Comparison of ENCODE assay signal across 9 cellular contexts in genomic region chr12:32906407-32907165, GRCh38. TPM values are rescaled to one million over a fixed set of nuclear protein-coding genes. Genes with fewer than 3 reads are reported as not detected.
DNase-seq lines count a peak whose midpoint lies in the region; ATAC-seq lines count a peak whose summit lies in the region.
"Had no signal": no experiment of that assay in that cellular context is flagged by ENCODE, and none has a peak within 500 bp of the region (broad histone marks: within the 10 kb centered on the region; RNA-seq: fewer than 3 reads in every experiment).

No MANE protein-coding gene starts in this region.

- no peaks in the 10 kb centered on the region for H3K4me1 ChIP-seq in mesendoderm (ENCODE audit: control insufficient read depth, low read depth, low read length)

- H3K36me3 ChIP-seq in mesendoderm (ENCODE audit: control insufficient read depth, insufficient read depth, low read length) = no peaks in the 10 kb centered on the region

- no peak overlapping the region for H3K27ac ChIP-seq in mesendoderm (ENCODE audit: low read depth, low read length)

- H3K56ac ChIP-seq in mesendoderm (ENCODE audit: low read length) = no peak overlapping the region

- peak; percentile 99 for ATAC-seq in GM18907 (IDR thresholded peaks at IDR 0.05; ENCODE audit: unreplicated experiment)
- peak; percentile 99 for ATAC-seq in GM21529 (IDR thresholded peaks at IDR 0.05; ENCODE audit: unreplicated experiment)
- peak; percentile 100 for ATAC-seq in HG03378 (IDR thresholded peaks at IDR 0.05; ENCODE audit: unreplicated experiment)
- peak; percentile 43 for ATAC-seq in esophagus mucosa
- no peak for ATAC-seq in Right ventricle myocardium inferior

- H2BK120ac ChIP-seq in mesendoderm (ENCODE audit: low read depth, low read length) = no peak overlapping the region

- no peak overlapping the region for H3K23ac ChIP-seq in mesendoderm (ENCODE audit: low read length)

- H3K79me1 ChIP-seq in mesendoderm (ENCODE audit: low read length) = no peaks in the 10 kb centered on the region

- H3K79me2 ChIP-seq in mesendoderm (ENCODE audit: control insufficient read depth, insufficient read depth, low read length) = no peaks in the 10 kb centered on the region

- intact Hi-C loops in Right ventricle myocardium inferior (cut with DNase I) = no loop called here

- no peak overlapping the region for H2BK15ac ChIP-seq in mesendoderm (replicated peaks; ENCODE audit: low read depth)

- H3K4ac ChIP-seq in mesendoderm (ENCODE audit: low read depth, low read length) = no peak overlapping the region

- H4K8ac ChIP-seq in mesendoderm (ENCODE audit: low read depth, low read length) = no peak overlapping the region

- no peaks in the 10 kb centered on the region for H3K27me3 ChIP-seq in mesendoderm (ENCODE audit: insufficient read depth, low read length, poor library complexity)

- H2BK5ac ChIP-seq in mesendoderm (ENCODE audit: low read length) = no peak overlapping the region

- H3K9ac ChIP-seq in mesendoderm (ENCODE audit: low read length) = no peak overlapping the region

- no peak overlapping the region for H3K4me3 ChIP-seq in mesendoderm (ENCODE audit: low read length)

- H3K18ac ChIP-seq in mesendoderm (ENCODE audit: low read length) = no peak overlapping the region

- WGBS in mesendoderm (ENCODE audit: extremely low coverage, insufficient coverage, low lambda C conversion rate) = no CpG with 5 or more reads among the region's 9 CpGs

- no peak for DNase-seq in mesendoderm
- DNase-seq in AML-193 (lab: John Stamatoyannopoulos, UW) = no peak
- no peak for DNase-seq in Right ventricle myocardium inferior (ENCODE audit: missing footprints)
- DNase-seq in cerebellar cortex (ENCODE audit: low spot score) = no peak

- H4K5ac ChIP-seq in mesendoderm (ENCODE audit: low read length) = no peak overlapping the region

- H3K4me2 ChIP-seq in mesendoderm (ENCODE audit: low read length) = no peak overlapping the region

- H2AK5ac ChIP-seq in mesendoderm (ENCODE audit: low read length) = no peak overlapping the region

RNA-seq across cellular contexts. Expression of gene PKP2, which starts 10.0 kb away (rescaled TPM):
- total RNA-seq in esophagus mucosa (13.7 TPM), Right ventricle myocardium inferior (378 TPM)
- 25.5 TPM for polyA plus RNA-seq in mesendoderm (2013, experiment 1 of 2)
- 26.6 TPM for polyA plus RNA-seq in mesendoderm (2013, experiment 2 of 2)
- total RNA-seq: activated T-helper 2 cell treated with anti-CD3 and anti-CD28 coated beads, Interferon-gamma antibody, Interleukin-2, Interleukin-4, amounts not matched to agents 10 μg/mL and 5 μg/mL and 100 μg/mL, durations not matched to agents 14 hours and 24 hours and 36 hours had no signal

Comparison
In these comparisons a context has a peak if more than half of its experiments do, and no peak if none do; other contexts are left out.
1. RNA of gene PKP2, which starts 10.0 kb away (total RNA-seq): 378 TPM in Right ventricle myocardium inferior (single experiment); 13.7 TPM in esophagus mucosa (single experiment); every median in the first group is over 10 times any median in the second.